Comparison of ENCODE assay signal across 26 cellular contexts in the genomic region with DNA sequence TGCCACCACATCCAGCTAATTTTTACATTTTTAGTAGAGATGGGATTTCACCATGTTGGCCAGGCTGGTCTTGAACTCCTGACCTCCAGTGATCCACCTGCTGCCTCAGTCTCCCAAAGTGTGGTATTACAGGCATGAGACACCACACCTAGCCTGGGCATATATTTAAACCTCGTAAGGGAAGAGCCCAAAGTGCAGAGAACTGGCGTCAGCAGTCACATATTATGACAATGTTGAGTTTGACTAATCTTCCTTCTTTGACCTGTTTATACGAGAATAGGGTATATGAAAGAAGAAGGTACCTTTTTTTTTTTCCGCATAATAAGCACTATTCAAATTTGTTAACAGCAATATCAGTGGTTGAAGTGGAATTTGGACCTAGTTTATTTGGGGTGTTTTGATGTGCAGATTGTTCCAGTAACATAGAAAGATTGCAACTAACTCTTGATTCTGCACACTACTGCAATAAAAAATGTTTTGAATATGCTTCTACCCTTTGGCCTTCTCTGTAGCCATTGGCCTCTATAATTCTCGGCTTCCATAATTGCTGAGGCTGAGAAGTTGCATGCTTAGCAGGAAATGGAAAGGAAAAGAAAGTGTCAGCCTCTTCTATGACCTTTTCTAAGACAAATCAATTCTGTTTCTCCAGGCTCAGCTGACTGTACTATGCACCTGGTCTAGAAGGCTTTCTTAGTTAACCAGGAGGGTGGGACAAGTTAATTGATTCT.
"Had no signal": no experiment of that assay in that cellular context is flagged by ENCODE, and none has a peak within 500 bp of the region (broad histone marks: within the 10 kb centered on the region; RNA-seq: fewer than 3 reads in every experiment).

No MANE protein-coding gene starts in this region.

- DNase-seq: dermis blood vessel endothelial cell; effector memory CD4-positive, alpha-beta T cell; foreskin keratinocyte; heart left ventricle; hypothalamus; immature natural killer cell; islet precursor cell; kidney glomerular epithelial cell; mesenchymal stem cell; naive thymus-derived CD8-positive, alpha-beta T cell; nephron progenitor cell; nucleus accumbens; psoas muscle; right cardiac atrium; stimulated activated CD4-positive, alpha-beta T cell treated with anti-CD3 and anti-CD28 coated beads, Interleukin-15, amount 100 ng/mL, for 24 hours; stimulated activated CD4-positive, alpha-beta T cell treated with anti-CD3 and anti-CD28 coated beads, Interleukin-2, amount 100 ng/mL, for 48 hours; stimulated activated CD8-positive, alpha-beta memory T cell treated with anti-CD3 and anti-CD28 coated beads, Interleukin-4, amount 100 ng/mL, for 48 hours; stimulated activated naive CD4-positive, alpha-beta T cell; stimulated activated naive CD8-positive, alpha-beta T cell treated with anti-CD3 and anti-CD28 coated beads, Interleukin-15, amount 100 ng/mL, for 72 hours had no signal

- H3K27me3 ChIP-seq: gastroesophageal sphincter, heart left ventricle, suprapubic skin had no signal

- H3K4me1 Mint-ChIP-seq: immature natural killer cell; naive thymus-derived CD8-positive, alpha-beta T cell; nephron progenitor cell; stimulated activated naive CD8-positive, alpha-beta T cell treated with anti-CD3 and anti-CD28 coated beads, Interleukin-15, amount 100 ng/mL, for 72 hours had no signal

- H3K27ac Mint-ChIP-seq: immature natural killer cell; mesothelial cell of epicardium; naive thymus-derived CD8-positive, alpha-beta T cell; nephron progenitor cell; stimulated activated naive CD8-positive, alpha-beta T cell treated with anti-CD3 and anti-CD28 coated beads, Interleukin-15, amount 100 ng/mL, for 72 hours; type B pancreatic cell had no signal

- H3K9me3 ChIP-seq: esophagus muscularis mucosa, suprapubic skin had no signal

- ATAC-seq: foreskin keratinocyte; gastroesophageal sphincter; heart left ventricle; naive thymus-derived CD8-positive, alpha-beta T cell; psoas muscle; right cardiac atrium; stimulated activated naive CD8-positive, alpha-beta T cell treated with anti-CD3 and anti-CD28 coated beads, Interleukin-15, amount 100 ng/mL, for 72 hours had no signal

- H3K27ac ChIP-seq: coronary artery, esophagus muscularis mucosa, foreskin keratinocyte, gastroesophageal sphincter, heart left ventricle, psoas muscle, skin epidermis, suprapubic skin had no signal

- H3K4me1 ChIP-seq: esophagus muscularis mucosa, foreskin keratinocyte, gastroesophageal sphincter, heart left ventricle, psoas muscle, suprapubic skin had no signal

- H3K4me3 Mint-ChIP-seq: immature natural killer cell; mesothelial cell of epicardium; naive thymus-derived CD8-positive, alpha-beta T cell; nephron progenitor cell; stimulated activated naive CD8-positive, alpha-beta T cell treated with anti-CD3 and anti-CD28 coated beads, Interleukin-15, amount 100 ng/mL, for 72 hours; type B pancreatic cell had no signal

- H3K4me3 ChIP-seq: coronary artery, esophagus muscularis mucosa, gastroesophageal sphincter, heart left ventricle, psoas muscle, skin epidermis, suprapubic skin had no signal

- H3K36me3 ChIP-seq: esophagus muscularis mucosa, gastroesophageal sphincter, heart left ventricle, suprapubic skin had no signal
